Comparison of ENCODE assay signal across 8 cellular contexts in the genomic region with DNA sequence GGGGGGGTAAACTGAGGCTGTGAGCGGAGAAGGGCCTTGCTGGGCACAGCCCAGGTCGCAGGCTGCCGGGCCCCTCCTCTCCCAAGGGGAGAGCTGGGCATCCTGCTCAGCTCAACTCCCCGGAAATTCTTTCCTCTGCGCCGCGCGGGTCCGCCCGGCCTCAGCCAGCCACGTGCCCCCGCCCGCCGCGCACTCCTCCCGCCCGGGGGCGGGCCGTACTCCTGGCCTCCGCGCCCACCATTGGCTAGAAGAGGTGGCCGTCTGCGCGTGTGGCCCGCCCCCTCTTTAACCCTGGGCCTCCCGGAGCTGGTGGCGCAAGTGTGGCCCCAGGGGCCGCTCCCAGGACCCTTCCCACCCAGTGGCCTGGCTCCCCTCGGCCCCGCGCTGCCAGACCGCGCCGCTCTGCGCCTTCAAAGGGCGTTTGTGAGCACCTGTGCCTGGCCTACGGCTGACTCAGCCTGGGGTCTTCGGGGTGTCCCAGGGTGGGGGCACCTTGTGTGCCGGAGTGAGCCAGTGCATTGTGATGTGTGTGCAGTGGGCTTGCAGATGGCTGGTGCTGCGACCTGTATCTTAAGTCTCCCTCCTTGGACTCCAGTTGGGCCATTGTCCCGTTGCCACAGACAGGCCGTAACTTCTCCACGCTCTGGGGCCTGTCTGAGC. TPM values are rescaled to one million over a fixed set of nuclear protein-coding genes. Genes with fewer than 3 reads are reported as not detected.
A peak's percentile ranks its signal among the peaks of the same experiment; 100 is the strongest.
DNase-seq lines count a peak whose midpoint lies in the region; ATAC-seq and TF ChIP-seq lines count a peak whose summit lies in the region.

No MANE protein-coding gene starts in this region.

- H3K36me3 ChIP-seq in hepatocyte (replicated peaks; ENCODE audit: insufficient read depth, low read depth), result no peaks in the 10 kb centered on the region

- in situ Hi-C loops in Caki2 (cut with HindIII; ENCODE audit: low pct_unique_long_range_greater_than_20kb, low sequenced_read_pairs), result no loop called here

- no peaks in the 10 kb centered on the region for H4K20me1 ChIP-seq in hepatocyte (ENCODE audit: insufficient read depth, poor library complexity, severe bottlenecking)

- H3K4me3 ChIP-seq in hepatocyte, result no peak overlapping the region

- H3K27ac ChIP-seq in hepatocyte, result peak overlapping the region; percentile 96

- H3K4me2 ChIP-seq in hepatocyte, result peak overlapping the region; percentile 76

- H3K9me3 ChIP-seq in hepatocyte (ENCODE audit: low read depth), result no peaks in the 10 kb centered on the region

- WGBS in hepatocyte (ENCODE audit: low lambda C conversion rate, missing lambda C conversion rate), result 23% methylated on average over 29 of the region's 43 CpGs

- H3K79me2 ChIP-seq in hepatocyte, result no peaks in the 10 kb centered on the region

- H3K27me3 ChIP-seq in hepatocyte, result no peaks in the 10 kb centered on the region

- DNase-seq in Caki2 (ENCODE audit: low read depth), result peak; percentile 10
- DNase-seq in NCI-H2196 treated with DMSO at 0.1 percent for 48 hours (lab: John Stamatoyannopoulos, UW; ENCODE audit: unreplicated experiment), result peak; percentile 28
- DNase-seq in anterior cingulate cortex (lab: John Stamatoyannopoulos, UW), result peak in 34 of 58 donors; percentile 3 to 71 (median 32)
- DNase-seq in hepatocyte (ENCODE audit: low spot score), result peak; percentile 91
- DNase-seq in sciatic nerve (ENCODE audit: low spot score), result peak; percentile 90
- DNase-seq in GM19238 (ENCODE audit: insufficient read length, low spot score), result no peak
- no peak for DNase-seq in NCI-H1436 treated with DMSO at 0.1 percent for 48 hours (lab: John Stamatoyannopoulos, UW)

- no peak for TF ChIP-seq CTCF in hepatocyte (IDR thresholded peaks at IDR 0.05; ENCODE audit: poor library complexity)

- no peaks in the 10 kb centered on the region for H3K9me2 ChIP-seq in hepatocyte (replicated peaks; ENCODE audit: insufficient read depth)

- ATAC-seq in sciatic nerve, result peak; percentile 59
- ATAC-seq in GM21737 (IDR thresholded peaks at IDR 0.05; ENCODE audit: unreplicated experiment), result no peak

- H3K4me1 ChIP-seq in hepatocyte (ENCODE audit: insufficient read depth), result peaks cover 78% of the 10 kb centered on the region

- intact Hi-C loops in sciatic nerve (cut with DNase I), result no loop called here

- no peak overlapping the region for H2AFZ ChIP-seq in hepatocyte

RNA-seq across cellular contexts. Expression of gene MRGPRF, which starts 2.0 kb away (rescaled TPM):
- total RNA-seq in Caki2 (2014; rRNA removed; shearing (Covaris generic); ENCODE audit: low replicate concordance), result 1.2 TPM in 1 of 2 replicates, not detected in the other
- total RNA-seq in hepatocyte (6.5 TPM in 2 replicates), sciatic nerve (39.5 TPM)
- 7.5 and 12.1 TPM in 2 replicates for polyA plus RNA-seq in hepatocyte

RNA-seq across cellular contexts. Expression of gene MRGPRD, which starts 30.3 kb away (rescaled TPM):
- total RNA-seq in Caki2 (2014; rRNA removed; shearing (Covaris generic); ENCODE audit: low replicate concordance), result not detected in 2 replicates
- total RNA-seq in hepatocyte (0.32 TPM in 1 of 2 replicates, not detected in the other), sciatic nerve (not detected)
- not detected in 2 replicates for polyA plus RNA-seq in hepatocyte

RNA-seq across cellular contexts. Expression of gene TPCN2, which starts 37.6 kb away (rescaled TPM):
- 4.2 and 10.7 TPM in 2 replicates for total RNA-seq in Caki2 (2014; rRNA removed; shearing (Covaris generic); ENCODE audit: low replicate concordance)
- total RNA-seq in hepatocyte, result 12.9 and 16.6 TPM in 2 replicates
- 18.8 and 21.3 TPM in 2 replicates for polyA plus RNA-seq in hepatocyte
- total RNA-seq in sciatic nerve, result 36.2 TPM

Comparison
In these comparisons a context has a peak if more than half of its experiments do, and no peak if none do; other contexts are left out.
1. DNase-seq: peak in Caki2 (single experiment), NCI-H2196 treated with DMSO at 0.1 percent for 48 hours (single experiment), anterior cingulate cortex (34 of 58), hepatocyte (single experiment) and sciatic nerve (single experiment); none in GM19238 (single experiment) and NCI-H1436 treated with DMSO at 0.1 percent for 48 hours (single experiment).